In genomic region chr2:101704046-101704466, GRCh38 we compare ENCODE assay signal across 9 cellular contexts. TPM values are rescaled to one million over a fixed set of nuclear protein-coding genes. Genes with fewer than 3 reads are reported as not detected.
DNase-seq lines count a peak whose midpoint lies in the region; ATAC-seq and TF ChIP-seq lines count a peak whose summit lies in the region.
"Had no signal": no experiment of that assay in that cellular context is flagged by ENCODE, and none has a peak within 500 bp of the region (broad histone marks: within the 10 kb centered on the region; RNA-seq: fewer than 3 reads in every experiment).

No MANE protein-coding gene starts in this region.

- H3K4me1 ChIP-seq in tibial artery, result peaks cover 0 to 87% (median 45%) of the 10 kb centered on the region in 4 donors

- DNase-seq in activated CD4-positive, alpha-beta T cell treated with anti-CD3 and anti-CD28 coated beads, Interleukin-2, amount 10 ng/mL, durations not matched to agents 24 days and 14 days, result peak; percentile 80
- no peak for DNase-seq in activated CD4-positive, alpha-beta T cell treated with anti-CD3 and anti-CD28 coated beads, Interleukin-2, amount 50 U/mL, for 48 hours
- no peak for DNase-seq in activated naive CD8-positive, alpha-beta T cell treated with anti-CD3 and anti-CD28 coated beads, Interleukin-2, amount 50 U/mL, for 24 hours
- DNase-seq in iris pigment epithelial cell (ENCODE audit: low read depth) (peak; percentile 88), tibial artery (peak; percentile 47 to 69), MG63 (no peak), NCI-H1930 (lab: John Stamatoyannopoulos, UW) (no peak)

- H3K4me3 Mint-ChIP-seq in activated CD4-positive, alpha-beta T cell treated with anti-CD3 and anti-CD28 coated beads, Interleukin-2, amount 10 ng/mL, durations not matched to agents 24 days and 14 days, result peak overlapping the region; percentile 59
- H3K4me3 Mint-ChIP-seq in activated naive CD8-positive, alpha-beta T cell treated with anti-CD3 and anti-CD28 coated beads, Interleukin-2, amount 50 U/mL, for 24 hours, result peak overlapping the region; percentile 46

- H3K9me3 Mint-ChIP-seq in activated CD4-positive, alpha-beta T cell treated with anti-CD3 and anti-CD28 coated beads, Interleukin-2, amount 10 ng/mL, durations not matched to agents 24 days and 14 days, result peaks cover 6% of the 10 kb centered on the region
- peaks cover 6% of the 10 kb centered on the region for H3K9me3 Mint-ChIP-seq in activated naive CD8-positive, alpha-beta T cell treated with anti-CD3 and anti-CD28 coated beads, Interleukin-2, amount 50 U/mL, for 24 hours

- H3K27me3 ChIP-seq in tibial artery (no peaks in the 10 kb centered on the region), MG63 (no peaks in the 10 kb centered on the region)

- H3K36me3 Mint-ChIP-seq in activated CD4-positive, alpha-beta T cell treated with anti-CD3 and anti-CD28 coated beads, Interleukin-2, amount 10 ng/mL, durations not matched to agents 24 days and 14 days (ENCODE audit: low read depth), result peaks cover 31% of the 10 kb centered on the region
- peaks cover 21% of the 10 kb centered on the region for H3K36me3 Mint-ChIP-seq in activated naive CD8-positive, alpha-beta T cell treated with anti-CD3 and anti-CD28 coated beads, Interleukin-2, amount 50 U/mL, for 24 hours (ENCODE audit: low read depth)

- H3K4me3 ChIP-seq in tibial artery (no peak overlapping the region), MG63 (no peak overlapping the region)

- intact Hi-C loops in activated CD4-positive, alpha-beta T cell treated with anti-CD3 and anti-CD28 coated beads, Interleukin-2, amount 10 ng/mL, durations not matched to agents 24 days and 14 days (cut with micrococcal nuclease), result loop anchor here (2.0 to 10.0 kb wide), 3 partner anchors 127 to 731 kb away; no protein-coding TSS in a partner anchor
- intact Hi-C loops in tibial artery (cut with DNase I; ENCODE audit: low total_unique reads), result no loop called here

- H3K36me3 ChIP-seq in tibial artery (no peaks in the 10 kb centered on the region), MG63 (peaks cover 27% of the 10 kb centered on the region)

- H3K9me3 ChIP-seq in tibial artery (no peaks in the 10 kb centered on the region), MG63 (no peaks in the 10 kb centered on the region)

- peak overlapping the region in 1 of 2 donors; percentile 8 for H3K27ac ChIP-seq in tibial artery

- no peak for TF ChIP-seq POLR2A in GM18505 (IDR thresholded peaks at IDR 0.05; ENCODE audit: borderline replicate concordance, extremely low read depth, insufficient read depth, insufficient read length)

- ATAC-seq in activated naive CD8-positive, alpha-beta T cell treated with anti-CD3 and anti-CD28 coated beads, Interleukin-2, amount 50 U/mL, for 24 hours, result no peak
- ATAC-seq in GM18505 (IDR thresholded peaks at IDR 0.05; ENCODE audit: unreplicated experiment), result no peak
- ATAC-seq: Panc1 had no signal

- H3K27me3 Mint-ChIP-seq in activated CD4-positive, alpha-beta T cell treated with anti-CD3 and anti-CD28 coated beads, Interleukin-2, amount 10 ng/mL, durations not matched to agents 24 days and 14 days, result no peaks in the 10 kb centered on the region
- H3K27me3 Mint-ChIP-seq in activated naive CD8-positive, alpha-beta T cell treated with anti-CD3 and anti-CD28 coated beads, Interleukin-2, amount 50 U/mL, for 24 hours, result no peaks in the 10 kb centered on the region

- H3K4me1 Mint-ChIP-seq in activated CD4-positive, alpha-beta T cell treated with anti-CD3 and anti-CD28 coated beads, Interleukin-2, amount 10 ng/mL, durations not matched to agents 24 days and 14 days, result peaks cover 59% of the 10 kb centered on the region
- H3K4me1 Mint-ChIP-seq in activated naive CD8-positive, alpha-beta T cell treated with anti-CD3 and anti-CD28 coated beads, Interleukin-2, amount 50 U/mL, for 24 hours, result peaks cover 70% of the 10 kb centered on the region

- TF ChIP-seq CTCF in tibial artery (IDR thresholded peaks at IDR 0.05), result no peak

- H3K27ac Mint-ChIP-seq in activated CD4-positive, alpha-beta T cell treated with anti-CD3 and anti-CD28 coated beads, Interleukin-2, amount 10 ng/mL, durations not matched to agents 24 days and 14 days, result peak overlapping the region; percentile 90
- H3K27ac Mint-ChIP-seq in activated naive CD8-positive, alpha-beta T cell treated with anti-CD3 and anti-CD28 coated beads, Interleukin-2, amount 50 U/mL, for 24 hours, result peak overlapping the region; percentile 70

RNA-seq across cellular contexts. Expression of gene MAP4K4, which starts 6.5 kb away (rescaled TPM):
- total RNA-seq in activated CD4-positive, alpha-beta T cell treated with anti-CD3 and anti-CD28 coated beads, Interleukin-2, amount 10 ng/mL, durations not matched to agents 24 days and 14 days, result 41.2 and 42.6 TPM in 2 replicates
- total RNA-seq in MG63 (2014; rRNA removed; shearing (Covaris generic); ENCODE audit: low replicate concordance), result 64.6 and 76.9 TPM in 2 replicates

Comparison
In these comparisons a context has a peak if more than half of its experiments do, and no peak if none do; other contexts are left out.
1. DNase-seq: peak in activated CD4-positive, alpha-beta T cell treated with anti-CD3 and anti-CD28 coated beads, Interleukin-2, amount 10 ng/mL, durations not matched to agents 24 days and 14 days (single experiment), iris pigment epithelial cell (single experiment) and tibial artery (2 of 2); none in activated CD4-positive, alpha-beta T cell treated with anti-CD3 and anti-CD28 coated beads, Interleukin-2, amount 50 U/mL, for 48 hours (0 of 2), activated naive CD8-positive, alpha-beta T cell treated with anti-CD3 and anti-CD28 coated beads, Interleukin-2, amount 50 U/mL, for 24 hours (single experiment), MG63 (single experiment) and NCI-H1930 (0 of 2).